ENCODE assay signal across 35 cellular contexts in the genomic region with DNA sequence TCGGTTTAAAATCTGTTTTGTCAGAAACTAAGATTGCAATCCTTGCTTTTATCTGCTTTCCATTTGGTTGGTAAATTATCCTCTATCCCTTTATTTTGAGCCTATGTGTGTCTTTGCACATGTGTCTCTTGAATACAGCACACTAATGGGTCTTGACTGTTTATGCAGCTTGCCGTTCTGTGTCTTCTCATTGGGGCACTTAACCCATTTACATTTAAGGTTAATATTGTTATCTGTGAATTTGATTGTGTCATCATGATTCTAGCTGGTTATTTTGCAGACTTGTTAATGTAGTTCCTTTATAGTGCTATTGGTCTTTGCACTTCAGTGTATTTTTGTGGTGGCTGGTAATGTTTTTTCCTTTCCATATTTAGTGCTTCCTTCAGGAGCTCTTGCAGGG.
"Had no signal": no experiment of that assay in that cellular context is flagged by ENCODE, and none has a peak within 500 bp of the region (broad histone marks: within the 10 kb centered on the region; RNA-seq: fewer than 3 reads in every experiment).

No MANE protein-coding gene starts in this region.

- H3K27me3 ChIP-seq: MG63 had no signal

- DNase-seq: Karpas-422, Kasumi-1, MG63, MM.1S, MV-4-11, NCI-H1048, NCI-H1092, NCI-H1092 treated with DMSO at 0.1 percent for 48 hours, NCI-H1105, NCI-H1105 treated with DMSO at 0.1 percent for 48 hours, NCI-H1417, NCI-H1417 treated with DMSO at 0.1 percent for 48 hours, NCI-H1436, NCI-H1436 treated with DMSO at 0.1 percent for 48 hours, NCI-H146, NCI-H1694, NCI-H1694 treated with DMSO at 0.1 percent for 48 hours, NCI-H187, NCI-H187 treated with DMSO at 0.1 percent for 48 hours, NCI-H1930, NCI-H2029, NCI-H2029 treated with DMSO at 0.1 percent for 48 hours, NCI-H2081, NCI-H2081 treated with DMSO at 0.1 percent for 48 hours, NCI-H2107, NCI-H2171, NCI-H2171 treated with DMSO at 0.1 percent for 48 hours, NCI-H2227 treated with DMSO at 0.1 percent for 48 hours, NCI-H226, NCI-H345, NCI-H446, NCI-H446 treated with DMSO at 0.1 percent for 48 hours, NCI-H510A, NCI-H510A treated with DMSO at 0.1 percent for 48 hours, NCI-H524 had no signal

- H3K4me3 ChIP-seq: MG63 had no signal

- H3K36me3 ChIP-seq: MG63 had no signal
